ENCODE assay signal across 18 cellular contexts in the genomic region with DNA sequence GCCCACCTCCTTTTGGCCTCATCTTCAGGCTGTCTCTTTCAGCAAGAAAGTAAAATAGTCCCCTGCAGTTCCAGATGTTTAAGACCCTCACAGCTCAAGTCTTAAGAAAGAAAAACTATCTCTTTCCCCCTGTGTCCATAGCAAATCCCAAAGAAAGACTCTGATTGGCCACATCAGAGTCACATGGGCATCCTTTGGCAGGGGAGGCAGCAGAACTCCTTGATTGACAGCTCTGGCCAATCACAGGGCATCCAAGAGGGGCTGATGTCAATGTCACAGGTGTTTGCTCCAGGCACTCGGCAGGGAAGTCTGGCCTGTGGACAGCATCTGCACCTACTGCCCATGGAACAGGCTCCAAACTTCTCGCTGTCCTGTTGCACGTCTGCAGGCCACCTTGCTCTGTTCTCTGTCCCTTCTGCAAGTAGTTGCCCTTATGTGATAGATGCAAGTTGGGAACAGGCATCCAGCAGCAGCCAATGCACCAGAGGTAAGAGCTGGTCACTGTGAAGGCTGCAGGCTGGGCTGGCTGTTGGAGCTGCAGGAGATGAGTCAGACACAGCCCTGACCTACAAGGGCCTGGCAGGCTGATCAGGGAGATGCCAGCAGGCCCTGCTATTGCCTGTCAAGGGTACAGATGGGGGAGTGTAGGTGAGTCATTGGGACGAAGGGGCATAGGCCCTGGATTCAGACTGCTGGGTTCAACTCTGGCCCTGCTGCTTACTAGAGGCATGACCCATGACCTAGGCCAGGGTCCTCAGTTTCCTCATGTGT.
DNase-seq lines count a peak whose midpoint lies in the region; ATAC-seq, FAIRE-seq and TF ChIP-seq lines count a peak whose summit lies in the region.
"Had no signal": no experiment of that assay in that cellular context is flagged by ENCODE, and none has a peak within 500 bp of the region (broad histone marks: within the 10 kb centered on the region; RNA-seq: fewer than 3 reads in every experiment).

No MANE protein-coding gene starts in this region.

- no peak overlapping the region for H3K4me3 ChIP-seq in astrocyte (ENCODE audit: insufficient read depth, low read depth, low read length)
- H3K4me3 ChIP-seq: esophagus muscularis mucosa, psoas muscle, tibial artery had no signal

- H3K27me3 ChIP-seq in astrocyte (ENCODE audit: insufficient read depth, low read length) (no peaks in the 10 kb centered on the region), foreskin keratinocyte (no peaks in the 10 kb centered on the region)
- H3K27me3 ChIP-seq: esophagus muscularis mucosa, tibial artery had no signal

- no peak overlapping the region for H2AFZ ChIP-seq in astrocyte (ENCODE audit: low read depth, low read length)

- DNase-seq in ACHN (peak; percentile 48), HK-2 (ENCODE audit: unreplicated experiment) (peak; percentile 35), astrocyte (ENCODE audit: low read depth) (peak; percentile 18), foreskin keratinocyte (peak in 1 of 2 donors; percentile 2), GM20000 (ENCODE audit: low spot score) (no peak), NCI-H1417 treated with DMSO at 0.1 percent for 48 hours (lab: John Stamatoyannopoulos, UW) (no peak), DMS79 treated with DMSO at 0.1 percent for 48 hours (lab: John Stamatoyannopoulos, UW) (no peak)
- DNase-seq: activated B cell treated with CpG ODN at 0.5 μM for 24 hours; activated CD8-positive, alpha-beta memory T cell treated with anti-CD3 and anti-CD28 coated beads, Interleukin-2, amount 50 U/mL, for 48 hours; activated naive CD4-positive, alpha-beta T cell treated with anti-CD3 and anti-CD28 coated beads, Interleukin-2, amount 50 U/mL, for 16 hours; Karpas-422; NCI-H2081; stimulated activated CD4-positive, alpha-beta T cell treated with anti-CD3 and anti-CD28 coated beads, Interleukin-1b, Interleukin-23, amount 100 ng/mL, for 48 hours; stimulated activated CD8-positive, alpha-beta memory T cell treated with anti-CD3 and anti-CD28 coated beads, Interleukin-4, amount 100 ng/mL, for 48 hours; tibial artery had no signal

- H3K79me2 ChIP-seq in astrocyte (ENCODE audit: insufficient read depth, low read length): no peaks in the 10 kb centered on the region

- H4K20me1 ChIP-seq in astrocyte (ENCODE audit: insufficient read depth, low read length): peaks cover 7% of the 10 kb centered on the region

- H3K27me3 Mint-ChIP-seq in astrocyte (ENCODE audit: low read depth, unreplicated experiment): peaks cover 8% of the 10 kb centered on the region
- H3K27me3 Mint-ChIP-seq: activated B cell treated with CpG ODN at 0.5 μM for 24 hours had no signal

- H3K9me3 ChIP-seq in astrocyte (ENCODE audit: insufficient read depth, low read depth, low read length): no peaks in the 10 kb centered on the region
- H3K9me3 ChIP-seq: esophagus muscularis mucosa, psoas muscle, tibial artery had no signal

- peaks cover 8% of the 10 kb centered on the region for H3K36me3 Mint-ChIP-seq in astrocyte (ENCODE audit: low read depth, unreplicated experiment)

- H3K4me2 ChIP-seq in astrocyte (ENCODE audit: low read length): no peak overlapping the region

- ATAC-seq in foreskin keratinocyte (peak; percentile 33), GM18870 (IDR thresholded peaks at IDR 0.05; ENCODE audit: unreplicated experiment) (no peak)
- ATAC-seq: psoas muscle had no signal

- no peaks in the 10 kb centered on the region for H3K36me3 ChIP-seq in astrocyte (ENCODE audit: insufficient read depth, low read length)

- H3K9me3 Mint-ChIP-seq in astrocyte (ENCODE audit: unreplicated experiment): peaks cover 3% of the 10 kb centered on the region

- TF ChIP-seq CTCF in astrocyte (IDR thresholded peaks at IDR 0.05; ENCODE audit: insufficient read depth, low read depth, low read length) (no peak), foreskin keratinocyte (conservative IDR thresholded peaks at IDR 0.05) (no peak), GM20000 (IDR thresholded peaks at IDR 0.05; ENCODE audit: extremely low read depth, missing control alignments) (no peak)

- no peak for FAIRE-seq in astrocyte (lab: Jason Lieb, UNC)

- H3K4me1 ChIP-seq in astrocyte (ENCODE audit: insufficient read depth, low read length): peaks cover 3% of the 10 kb centered on the region
- no peaks in the 10 kb centered on the region for H3K4me1 ChIP-seq in foreskin keratinocyte
- H3K4me1 ChIP-seq: esophagus muscularis mucosa, psoas muscle, tibial artery had no signal

- H3K4me3 Mint-ChIP-seq in astrocyte (ENCODE audit: unreplicated experiment): no peak overlapping the region
- H3K4me3 Mint-ChIP-seq: activated B cell treated with CpG ODN at 0.5 μM for 24 hours had no signal

- peaks cover 6% of the 10 kb centered on the region for H3K4me1 Mint-ChIP-seq in astrocyte (ENCODE audit: low read depth, unreplicated experiment)
- H3K4me1 Mint-ChIP-seq: activated B cell treated with CpG ODN at 0.5 μM for 24 hours had no signal

- in situ Hi-C loops in ACHN (cut with HindIII; ENCODE audit: low pct_ligation_motif_present, low pct_unique_long_range_greater_than_20kb, low sequenced_read_pairs): no loop called here

- no peak overlapping the region for H3K27ac ChIP-seq in astrocyte (ENCODE audit: low read depth, low read length)
- no peak overlapping the region for H3K27ac ChIP-seq in foreskin keratinocyte
- H3K27ac ChIP-seq: esophagus muscularis mucosa, psoas muscle, tibial artery had no signal

- no peak overlapping the region for H3K9ac ChIP-seq in astrocyte (ENCODE audit: low read length)

- no peak overlapping the region for H3K27ac Mint-ChIP-seq in astrocyte (ENCODE audit: unreplicated experiment)
- H3K27ac Mint-ChIP-seq: activated B cell treated with CpG ODN at 0.5 μM for 24 hours had no signal

Comparison
In these comparisons a context has a peak if more than half of its experiments do, and no peak if none do; other contexts are left out.
1. DNase-seq: peak in ACHN (single experiment), HK-2 (single experiment) and astrocyte (single experiment); none in GM20000 (single experiment), NCI-H1417 treated with DMSO at 0.1 percent for 48 hours (single experiment) and DMS79 treated with DMSO at 0.1 percent for 48 hours (single experiment).